In the genomic region with DNA sequence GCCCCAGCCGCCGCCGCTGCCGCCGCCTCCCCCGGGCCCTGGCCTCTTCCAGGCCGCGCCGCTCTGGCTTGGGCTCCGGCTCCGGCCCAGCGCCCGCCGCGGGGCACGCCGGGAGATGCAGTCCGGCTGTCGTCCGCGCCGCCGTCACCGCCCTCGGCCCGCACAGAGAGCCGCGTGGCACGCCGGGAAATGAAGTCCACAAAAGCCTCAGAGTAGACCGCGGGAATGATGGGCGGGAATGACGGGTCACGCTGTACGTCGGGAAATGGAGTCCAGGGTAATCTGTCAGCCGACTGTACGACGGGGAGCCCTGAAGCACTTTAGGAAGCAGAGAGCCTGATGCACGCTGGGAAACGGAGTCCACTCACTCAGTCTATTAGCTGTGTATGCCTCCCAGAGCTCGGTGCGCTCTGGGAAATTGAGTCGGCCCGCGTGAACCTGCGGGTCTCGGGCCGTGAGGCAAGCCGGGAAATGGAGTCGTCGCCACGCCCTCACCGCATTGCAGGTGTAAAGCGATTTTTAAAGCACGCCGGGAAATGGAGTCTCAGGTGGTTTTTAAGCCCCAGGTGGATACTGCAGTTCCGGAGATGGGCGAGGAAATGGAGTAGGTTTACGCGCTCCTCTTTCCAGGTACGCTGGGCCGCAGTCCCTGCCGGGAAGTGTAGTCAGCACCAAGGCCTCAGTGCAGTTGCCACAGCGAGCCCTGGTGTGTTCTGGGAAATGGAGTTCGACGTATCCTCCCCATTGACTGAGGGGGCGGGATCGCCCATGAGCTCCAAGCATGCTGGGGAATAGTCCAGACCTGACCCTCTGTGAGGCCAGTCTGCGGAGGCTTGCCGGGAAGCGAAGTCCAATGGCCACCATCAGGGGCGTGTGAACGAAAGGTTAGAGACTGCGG, we compare ENCODE assay signal across 8 cellular contexts. TPM values are rescaled to one million over a fixed set of nuclear protein-coding genes. Genes with fewer than 3 reads are reported as not detected.
DNase-seq lines count a peak whose midpoint lies in the region; ATAC-seq and FAIRE-seq lines count a peak whose summit lies in the region.

Gene GSK3A (minus strand): TSS at position 91 of the 898 bp plus-strand sequence. CDS start 137 bp downstream, outside the sequence.

- H3K4me1 ChIP-seq in muscle layer of colon (ENCODE audit: insufficient read depth, low read length), result peaks cover 36% of the 10 kb centered on the region

- H3K9me3 Mint-ChIP-seq in activated T-cell treated with anti-CD3 and anti-CD28 coated beads, Interleukin-2, amount 50 U/mL, for 72 hours, result no peaks in the 10 kb centered on the region

- peak within 1 kb of the TSS; percentile 56 to 78 for H3K4me3 ChIP-seq in muscle layer of colon (ENCODE audit: low read depth in 1 of 2, low read length in 2 of 2)

- DNase-seq in DMS79 (lab: John Stamatoyannopoulos, UW) (peak; percentile 99), RCC 7860 (ENCODE audit: low spot score) (peak; percentile 94)
- DNase-seq in activated T-cell treated with anti-CD3 and anti-CD28 coated beads, Interleukin-2, amount 50 U/mL, for 72 hours, result peak; percentile 95 to 96
- peak; percentile 83 for DNase-seq in stimulated activated CD8-positive, alpha-beta memory T cell treated with anti-CD3 and anti-CD28 coated beads, Interleukin-7, amount 100 ng/mL, for 24 hours (ENCODE audit: low read depth)

- H3K27me3 Mint-ChIP-seq in activated T-cell treated with anti-CD3 and anti-CD28 coated beads, Interleukin-2, amount 50 U/mL, for 72 hours (ENCODE audit: low read depth), result no peaks in the 10 kb centered on the region

- H3K9me3 ChIP-seq in KOPT-K1 (ENCODE audit: insufficient read depth, low read length, poor library complexity, severe bottlenecking) (no peaks in the 10 kb centered on the region), muscle layer of colon (ENCODE audit: low read length) (no peaks in the 10 kb centered on the region)

- peak; percentile 86 for FAIRE-seq in RCC 7860 (lab: Jason Lieb, UNC)

- peak within 1 kb of the TSS; percentile 94 for H3K27ac Mint-ChIP-seq in activated T-cell treated with anti-CD3 and anti-CD28 coated beads, Interleukin-2, amount 50 U/mL, for 72 hours

- peak within 1 kb of the TSS; percentile 89 for H3K9ac ChIP-seq in muscle layer of colon (ENCODE audit: low read length)

- peaks cover 59% of the 10 kb centered on the region for H3K4me1 Mint-ChIP-seq in activated T-cell treated with anti-CD3 and anti-CD28 coated beads, Interleukin-2, amount 50 U/mL, for 72 hours (ENCODE audit: low read depth)

- peak within 1 kb of the TSS; percentile 91 to 93 for H3K4me3 Mint-ChIP-seq in activated T-cell treated with anti-CD3 and anti-CD28 coated beads, Interleukin-2, amount 50 U/mL, for 72 hours

- H3K36me3 Mint-ChIP-seq in activated T-cell treated with anti-CD3 and anti-CD28 coated beads, Interleukin-2, amount 50 U/mL, for 72 hours (ENCODE audit: insufficient read depth in 2 of 2), result peaks cover 2 to 11% of the 10 kb centered on the region in 2 donors

- H3K36me3 ChIP-seq in KOPT-K1 (ENCODE audit: insufficient read depth, low read length) (peaks cover 28% of the 10 kb centered on the region), muscle layer of colon (ENCODE audit: insufficient read depth, low read length) (peaks cover 16% of the 10 kb centered on the region)

- H3K27me3 ChIP-seq in muscle layer of colon (ENCODE audit: control insufficient read depth in 1 of 2, insufficient read depth in 2 of 2, low read length in 2 of 2), result no peaks in the 10 kb centered on the region

- peak within 1 kb of the TSS; percentile 82 for H3K27ac ChIP-seq in KOPT-K1 (ENCODE audit: low read depth, low read length, poor library complexity, severe bottlenecking)
- peak within 1 kb of the TSS; percentile 61 for H3K27ac ChIP-seq in muscle layer of colon (ENCODE audit: low read depth, low read length)

- peak; percentile 59 for ATAC-seq in GM21786 (IDR thresholded peaks at IDR 0.05; ENCODE audit: unreplicated experiment)
- peak; percentile 79 to 82 for ATAC-seq in activated T-cell treated with anti-CD3 and anti-CD28 coated beads, Interleukin-2, amount 50 U/mL, for 72 hours (replicated peaks in 1 of 2)
- peak; percentile 87 for ATAC-seq in esophagus mucosa

RNA-seq across cellular contexts. Expression of gene GSK3A, which starts in this region (rescaled TPM):
- 10 to 100 TPM; 39.6 to 43.2 TPM for total RNA-seq in activated T-cell treated with anti-CD3 and anti-CD28 coated beads, Interleukin-2, amount 50 U/mL, for 72 hours
- 26.4 TPM for total RNA-seq in esophagus mucosa

Comparison
In these comparisons a context has a peak if more than half of its experiments do, and no peak if none do; other contexts are left out.
1. Peak in every context shown above with its lines: DNase-seq, ATAC-seq, H3K4me3 ChIP-seq and H3K27ac ChIP-seq.